In the genomic region with DNA sequence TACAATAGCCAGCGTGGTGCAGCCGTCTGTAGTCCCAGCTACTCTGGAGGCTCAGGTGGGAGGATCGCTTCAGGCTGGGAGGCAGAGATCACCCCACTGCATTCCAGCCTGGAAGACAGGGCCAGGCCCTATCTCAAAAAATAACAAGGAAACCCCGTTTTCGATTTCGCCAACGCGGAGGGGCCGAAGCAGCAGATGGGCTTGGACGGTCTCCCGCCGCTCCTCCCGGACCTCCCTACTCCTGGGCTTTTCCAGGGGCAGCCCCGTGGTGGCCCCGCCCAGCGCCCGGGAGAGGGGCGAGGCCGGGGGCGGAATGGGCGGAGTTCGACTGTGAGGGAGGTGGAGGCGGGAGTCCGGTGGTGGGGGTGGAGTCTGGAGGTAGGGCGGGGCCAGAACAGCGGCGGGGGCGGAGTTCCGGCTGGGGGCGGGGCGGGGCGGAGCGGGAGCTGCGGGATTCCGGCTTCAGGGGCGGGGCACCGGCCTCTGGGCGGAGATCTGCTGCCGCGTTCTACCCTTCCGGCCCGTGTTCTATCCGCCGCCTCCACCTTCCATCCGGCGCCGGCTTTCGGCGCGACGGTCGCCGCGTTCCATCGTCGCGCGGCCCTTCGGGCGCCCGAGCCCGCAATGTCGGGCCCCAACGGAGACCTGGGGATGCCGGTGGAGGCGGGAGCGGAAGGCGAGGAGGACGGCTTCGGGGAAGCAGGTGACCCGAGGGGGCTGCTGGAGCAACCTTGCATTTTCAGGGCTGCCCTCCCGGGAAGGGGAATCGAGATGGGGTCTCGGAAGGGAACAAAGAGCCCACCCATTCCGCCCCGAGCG, we compare ENCODE assay signal across 8 cellular contexts.
DNase-seq lines count a peak whose midpoint lies in the region; ATAC-seq and TF ChIP-seq lines count a peak whose summit lies in the region.

A gene with protein sequence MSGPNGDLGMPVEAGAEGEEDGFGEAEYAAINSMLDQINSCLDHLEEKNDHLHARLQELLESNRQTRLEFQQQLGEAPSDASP (plus strand): TSS at position 482 of the 819 bp plus-strand sequence. CDS start 143 bp downstream, at position 625.

- peak; percentile 65 for ATAC-seq in HG03196 (IDR thresholded peaks at IDR 0.05; ENCODE audit: unreplicated experiment)
- ATAC-seq in activated CD4-positive, CD25-positive, alpha-beta regulatory T cell treated with anti-CD3 and anti-CD28 coated beads, Interleukin-2, amount 50 U/mL, for 24 hours, result peak; percentile 87 to 89
- peak; percentile 83 for ATAC-seq in central memory CD8-positive, alpha-beta T cell (replicated peaks; ENCODE audit: extremely low read depth, poor library complexity, severe bottlenecking)

- peak within 1 kb of the TSS; percentile 79 for H3K4me3 Mint-ChIP-seq in central memory CD8-positive, alpha-beta T cell

- peak within 1 kb of the TSS; percentile 53 for H3K27ac Mint-ChIP-seq in central memory CD8-positive, alpha-beta T cell (ENCODE audit: low read depth)

- DNase-seq in ACHN (peak; percentile 89), NCI-H446 treated with DMSO at 0.1 percent for 48 hours (lab: John Stamatoyannopoulos, UW) (peak; percentile 64), islet precursor cell (peak; percentile 98)
- DNase-seq in central memory CD8-positive, alpha-beta T cell (ENCODE audit: low spot score in 2 of 2), result peak; percentile 74 to 84
- peak; percentile 96 for DNase-seq in stimulated activated CD4-positive, alpha-beta T cell treated with anti-CD3 and anti-CD28 coated beads, Interleukin-12 subunit alpha, Interleukin-12 subunit beta, amount 100 ng/mL, for 4 hours

- peak; percentile 95 for TF ChIP-seq POLR2A in GM18951 (IDR thresholded peaks at IDR 0.05; ENCODE audit: extremely low read depth, insufficient read depth, insufficient read length)

- peaks cover 23% of the 10 kb centered on the region for H3K4me1 Mint-ChIP-seq in central memory CD8-positive, alpha-beta T cell

- H3K9me3 Mint-ChIP-seq in central memory CD8-positive, alpha-beta T cell, result no peaks in the 10 kb centered on the region

- in situ Hi-C loops in ACHN (cut with HindIII; ENCODE audit: low pct_ligation_motif_present, low pct_unique_long_range_greater_than_20kb, low sequenced_read_pairs) (no loop called here), GM18951 (cut with MboI; ENCODE audit: low sequenced_read_pairs, unreplicated experiment) (no loop called here)

- H3K36me3 Mint-ChIP-seq in central memory CD8-positive, alpha-beta T cell (ENCODE audit: insufficient read depth), result peaks cover 6% of the 10 kb centered on the region

- no peaks in the 10 kb centered on the region for H3K27me3 Mint-ChIP-seq in central memory CD8-positive, alpha-beta T cell

Comparison
In these comparisons a context has a peak if more than half of its experiments do, and no peak if none do; other contexts are left out.
1. Peak in every context shown above with its lines: DNase-seq and ATAC-seq.